Comparison of ENCODE assay signal across 8 cellular contexts in the genomic region with DNA sequence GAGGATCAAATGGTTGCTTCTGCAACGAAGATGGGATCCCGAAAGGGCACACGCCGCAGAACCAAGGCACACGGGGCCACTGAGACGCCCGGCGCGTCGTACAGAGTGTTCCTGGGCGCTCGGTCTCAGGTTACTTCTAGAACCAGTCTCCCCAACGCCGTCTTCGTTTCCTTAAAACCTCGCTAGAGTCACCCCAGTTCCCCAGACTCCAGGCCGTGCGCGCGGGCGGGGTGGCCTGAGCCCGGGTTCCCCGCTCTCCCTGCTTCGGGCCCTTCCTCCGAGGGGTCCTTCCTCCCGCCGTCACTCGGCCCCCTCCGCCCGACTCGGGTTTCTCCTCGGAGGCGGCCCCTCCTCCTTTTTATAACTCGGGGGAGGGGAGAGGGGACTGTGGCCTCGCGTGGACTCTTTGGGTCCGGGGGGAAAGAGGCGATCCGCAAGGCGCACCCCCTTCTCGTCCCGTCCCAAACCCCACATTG. TPM values are rescaled to one million over a fixed set of nuclear protein-coding genes. Genes with fewer than 3 reads are reported as not detected.
DNase-seq lines count a peak whose midpoint lies in the region; ATAC-seq, FAIRE-seq and TF ChIP-seq lines count a peak whose summit lies in the region.

No MANE protein-coding gene starts in this region.

- H3K23me2 ChIP-seq in H1 (ENCODE audit: low read depth, low read length): peaks cover 6% of the 10 kb centered on the region; the same call in 1 of the 2 replicates

- H2AFZ ChIP-seq in H1 (ENCODE audit: low read length): no peak overlapping the region

- H4K5ac ChIP-seq in H1 (ENCODE audit: insufficient read length, low read depth, low read length): peak overlapping the region; percentile 99
- H4K5ac ChIP-seq in mesendoderm (ENCODE audit: low read length): no peak overlapping the region

- peak overlapping the region; percentile 92; the same call in 1 of the 2 replicates for H2BK12ac ChIP-seq in H1 (ENCODE audit: low read depth, low read length)

- H3K4ac ChIP-seq in H1 (replicated peaks; ENCODE audit: insufficient read length, low read depth, low read length) (peak overlapping the region; percentile 87), mesendoderm (ENCODE audit: low read depth, low read length) (peak overlapping the region; percentile 98)

- DNase-seq in BJ (ENCODE audit: low read depth) (no peak), LHCN-M2 (ENCODE audit: low read depth) (peak; percentile 51), H1 (ENCODE audit: low read depth in 1 of 2, low spot score in 2 of 2) (peak in 1 of 2 experiments; percentile 84), mesendoderm (peak; percentile 79), stromal cell of bone marrow (ENCODE audit: low read depth) (peak; percentile 25), D721Med (ENCODE audit: insufficient read length, low spot score) (no peak)
- peak; percentile 23 to 30 for DNase-seq in activated CD4-positive, alpha-beta T cell treated with anti-CD3 and anti-CD28 coated beads for 4 hours

- peak overlapping the region; percentile 95 for H3K14ac ChIP-seq in H1 (ENCODE audit: insufficient read length)

- H3K23ac ChIP-seq in H1 (ENCODE audit: insufficient read length) (no peak overlapping the region), mesendoderm (ENCODE audit: low read length) (peak overlapping the region; percentile 75)

- peak overlapping the region; percentile 99 for H3K56ac ChIP-seq in H1 (replicated peaks; ENCODE audit: insufficient read length, low read depth, low read length)
- H3K56ac ChIP-seq in mesendoderm (ENCODE audit: low read length): peak overlapping the region; percentile 96

- CTCF ChIA-PET in BJ (lab: Yijun Ruan, JAX): interaction anchor here (2.1 kb wide), 1 partner anchor 172 kb away, joined by 7 read pairs; no protein-coding TSS in a partner anchor
- CTCF ChIA-PET in H1 (lab: Charles Lee; ENCODE audit: partially characterized antibody): no interaction called here

- H2BK120ac ChIP-seq in H1 (replicated peaks; ENCODE audit: low read depth, low read length): peak overlapping the region; percentile 88
- peak overlapping the region; percentile 90 for H2BK120ac ChIP-seq in mesendoderm (ENCODE audit: low read depth, low read length)

- POLR2A ChIA-PET in BJ (lab: Charles Lee) (interaction anchor here (0.6 kb wide), 1 partner anchor 158 kb away, joined by 3 read pairs; no protein-coding TSS in a partner anchor), H1 (lab: Charles Lee; ENCODE audit: partially characterized antibody) (interaction anchor here (1.6 to 3.7 kb wide), 7 partner anchors 10 to 67 kb away, joined by 5 to 33 read pairs (median 8); no protein-coding TSS in a partner anchor)

- ATAC-seq in GM21529 (IDR thresholded peaks at IDR 0.05; ENCODE audit: unreplicated experiment): peak; percentile 10

- peak overlapping the region; percentile 99 for H4K91ac ChIP-seq in H1 (replicated peaks; ENCODE audit: insufficient read length, low read length)

- H3K4me1 ChIP-seq in H1 (replicated peaks in 1 of 4; ENCODE audit: control insufficient read depth in 3 of 4, insufficient read depth in 4 of 4, low read length in 3 of 4): peaks cover 4 to 14% (median 6%) of the 10 kb centered on the region in 4 experiments
- H3K4me1 ChIP-seq in mesendoderm (ENCODE audit: control insufficient read depth, low read depth, low read length): no peaks in the 10 kb centered on the region

- 0% methylated on average over 32 of the region's 42 CpGs; no CpG with 5 or more reads in 1 of the 2 experiments for WGBS in H1 (ENCODE audit: extremely low coverage in 1 of 2, insufficient coverage in 1 of 2, insufficient read length in 1 of 2, insufficient replicate concordance in 2 of 2, low coverage in 1 of 2, low lambda C conversion rate in 2 of 2, missing lambda C conversion rate in 1 of 2), 2 experiments
- no CpG with 5 or more reads among the region's 42 CpGs for WGBS in mesendoderm (ENCODE audit: extremely low coverage, insufficient coverage, low lambda C conversion rate)

- TF ChIP-seq EP300 in H1 (IDR thresholded peaks at IDR 0.05; ENCODE audit: borderline replicate concordance in 1 of 2, low read depth in 2 of 2, low read length in 2 of 2): peak in 1 of 2 experiments; percentile 71; a peak in 1 of 3 replicates

- H3K4me2 ChIP-seq in H1 (ENCODE audit: insufficient read depth in 1 of 2, low read depth in 2 of 2, low read length in 2 of 2) (peak overlapping the region; percentile 78 to 90), mesendoderm (ENCODE audit: low read length) (peak overlapping the region; percentile 85)

- FAIRE-seq in H1 (lab: Jason Lieb, UNC) (no peak), D721Med (lab: Jason Lieb, UNC) (no peak)

- H3K9me3 ChIP-seq in H1 (ENCODE audit: insufficient read depth in 2 of 2, low read depth in 1 of 2, low read length in 1 of 2): no peaks in the 10 kb centered on the region

- H3K27me3 ChIP-seq in BJ (ENCODE audit: control insufficient read depth, insufficient read depth, low read length) (no peaks in the 10 kb centered on the region), H1 (replicated peaks in 1 of 4; ENCODE audit: control insufficient read depth in 3 of 4, extremely low read depth in 1 of 4, insufficient read depth in 3 of 4, low read length in 3 of 4) (no peaks in the 10 kb centered on the region), mesendoderm (ENCODE audit: insufficient read depth, low read length, poor library complexity) (no peaks in the 10 kb centered on the region)

- peaks cover 22 to 29% of the 10 kb centered on the region in 2 experiments for H4K20me1 ChIP-seq in H1 (replicated peaks in 1 of 2; ENCODE audit: control insufficient read depth in 1 of 2, insufficient read depth in 2 of 2, low read length in 2 of 2)

- H3K79me1 ChIP-seq in H1 (ENCODE audit: low read depth, low read length): no peaks in the 10 kb centered on the region
- no peaks in the 10 kb centered on the region for H3K79me1 ChIP-seq in mesendoderm (ENCODE audit: low read length)

- TF ChIP-seq CTCF in BJ (IDR thresholded peaks at IDR 0.05; ENCODE audit: insufficient read depth, low read depth, low read length): no peak
- TF ChIP-seq CTCF in H1 (IDR thresholded peaks at IDR 0.05; ENCODE audit: control extremely low read depth in 1 of 3, insufficient read depth in 1 of 3, low read depth in 1 of 3, low read length in 3 of 3): no peak
- TF ChIP-seq CTCF in D721Med (IDR thresholded peaks at IDR 0.05; ENCODE audit: insufficient read depth, missing control alignments): no peak

- peaks cover 30 to 51% of the 10 kb centered on the region in 2 experiments for H3K79me2 ChIP-seq in H1 (ENCODE audit: control insufficient read depth in 1 of 2, insufficient read depth in 2 of 2, low read length in 2 of 2)
- peaks cover 36% of the 10 kb centered on the region for H3K79me2 ChIP-seq in mesendoderm (ENCODE audit: control insufficient read depth, insufficient read depth, low read length)

- H2BK20ac ChIP-seq in H1 (ENCODE audit: low read length): peak overlapping the region; percentile 87

- H3K27ac ChIP-seq in H1 (ENCODE audit: low read depth, low read length) (peak overlapping the region; percentile 96), mesendoderm (ENCODE audit: low read depth, low read length) (peak overlapping the region; percentile 100)

- no peak for TF ChIP-seq RAD21 in H1 (IDR thresholded peaks at IDR 0.05 in 1 of 2, conservative IDR thresholded peaks at IDR 0.05 in 1 of 2; ENCODE audit: low read depth in 2 of 2, low read length in 2 of 2)

- H3K9ac ChIP-seq in H1 (replicated peaks in 1 of 4; ENCODE audit: extremely low read depth in 1 of 4, low read depth in 3 of 4, low read length in 3 of 4) (peak overlapping the region; percentile 90 to 95 (median 93)), mesendoderm (ENCODE audit: low read length) (peak overlapping the region; percentile 95)

- peak overlapping the region; percentile 100 for H3K18ac ChIP-seq in H1 (ENCODE audit: extremely low read depth, low read length)
- peak overlapping the region; percentile 92 for H3K18ac ChIP-seq in mesendoderm (ENCODE audit: low read length)

- H4K8ac ChIP-seq in H1 (ENCODE audit: extremely low read depth, insufficient read depth, low read length) (peak overlapping the region; percentile 97), mesendoderm (ENCODE audit: low read depth, low read length) (no peak overlapping the region)

- TF ChIP-seq POLR2A in H1 (IDR thresholded peaks at IDR 0.05; ENCODE audit: control extremely low read depth in 1 of 2, low read depth in 2 of 2, low read length in 2 of 2): peak in 1 of 2 experiments; percentile 80; a peak in 2 of 3 replicates

- H2BK5ac ChIP-seq in H1 (ENCODE audit: low read depth, low read length) (peak overlapping the region; percentile 99), mesendoderm (ENCODE audit: low read length) (peak overlapping the region; percentile 96)

- H2BK15ac ChIP-seq in H1 (ENCODE audit: low read length) (peak overlapping the region; percentile 46; the same call in 1 of the 2 replicates), mesendoderm (replicated peaks; ENCODE audit: low read depth) (peak overlapping the region; percentile 1)

- H3K4me3 ChIP-seq in BJ (ENCODE audit: low read depth, low read length) (peak overlapping the region; percentile 86), H1 (ENCODE audit: extremely low read depth in 1 of 4, insufficient read depth in 2 of 4, low read depth in 3 of 4, low read length in 4 of 4) (peak overlapping the region; percentile 85 to 98 (median 98)), mesendoderm (ENCODE audit: low read length) (peak overlapping the region; percentile 88)

- H2AK5ac ChIP-seq in H1 (ENCODE audit: low read depth, low read length) (peak overlapping the region; percentile 58), mesendoderm (ENCODE audit: low read length) (no peak overlapping the region)

- H3K36me3 ChIP-seq in BJ (ENCODE audit: control insufficient read depth, insufficient read depth, low read length) (peaks cover 18% of the 10 kb centered on the region), H1 (ENCODE audit: control insufficient read depth in 2 of 4, insufficient read depth in 4 of 4, low read length in 3 of 4) (peaks cover 9 to 32% (median 18%) of the 10 kb centered on the region in 4 experiments), mesendoderm (ENCODE audit: control insufficient read depth, insufficient read depth, low read length) (no peaks in the 10 kb centered on the region)

RNA-seq across cellular contexts. Expression of gene FZD7, which starts 0.8 kb away (rescaled TPM):
- 42.6 and 46.4 TPM in 2 replicates for polyA plus RNA-seq in BJ (2011; rRNA removed)
- 85.6 and 95.1 TPM in 2 replicates for polyA minus RNA-seq in BJ (2011; rRNA and poly(A)+ RNA removed)
- total RNA-seq in LHCN-M2 (2014; rRNA removed): 13.5 and 14.5 TPM in 2 replicates
- 12.5 TPM for polyA plus RNA-seq in LHCN-M2 (2012)
- 246 TPM in 2 replicates for total RNA-seq in H1 (2021; fragmentation: NEBNext Ultra II Directional; extraction: Animal tissue kit (Norgen Biotek cat#: 25700))
- polyA plus RNA-seq in H1 (2011; rRNA removed): 176 and 280 TPM in 2 replicates
- 156 TPM for polyA plus RNA-seq in H1 (2011; cell fraction: cytosol; rRNA removed)
- polyA plus RNA-seq in H1 (2011; cell fraction: nucleus; rRNA removed): 238 TPM
- 145 to 162 TPM (median 157 TPM) in 4 replicates for polyA plus RNA-seq in H1 (2012, experiment 1 of 2)
- polyA plus RNA-seq in H1 (2012, experiment 2 of 2): 136 TPM
- 295 TPM for polyA plus RNA-seq in H1 (2013, experiment 1 of 2)
- 302 TPM for polyA plus RNA-seq in H1 (2013, experiment 2 of 2)
- polyA minus RNA-seq in H1 (2011; rRNA and poly(A)+ RNA removed): 158 and 159 TPM in 2 replicates
- polyA minus RNA-seq in H1 (2011; cell fraction: cytosol; rRNA and poly(A)+ RNA removed): 315 TPM
- polyA minus RNA-seq in H1 (2011; cell fraction: nucleus; rRNA and poly(A)+ RNA removed): 207 TPM
- 61.4 TPM for polyA plus RNA-seq in mesendoderm (2013, experiment 1 of 2)
- polyA plus RNA-seq in mesendoderm (2013, experiment 2 of 2): 60.0 TPM

RNA-seq across cellular contexts. Expression of gene KIAA2012, which starts 40.2 kb away (rescaled TPM):
- 0.13 and 0.18 TPM in 2 replicates for polyA plus RNA-seq in BJ (2011; rRNA removed)
- 0.10 TPM in 1 of 2 replicates, not detected in the other for polyA minus RNA-seq in BJ (2011; rRNA and poly(A)+ RNA removed)
- not detected in 2 replicates for total RNA-seq in LHCN-M2 (2014; rRNA removed)
- not detected for polyA plus RNA-seq in LHCN-M2 (2012)
- not detected in 2 replicates for total RNA-seq in H1 (2021; fragmentation: NEBNext Ultra II Directional; extraction: Animal tissue kit (Norgen Biotek cat#: 25700))
- 0.02 TPM in 1 of 2 replicates, not detected in the other for polyA plus RNA-seq in H1 (2011; rRNA removed)
- not detected for polyA plus RNA-seq in H1 (2011; cell fraction: cytosol; rRNA removed)
- not detected for polyA plus RNA-seq in H1 (2011; cell fraction: nucleus; rRNA removed)
- polyA plus RNA-seq in H1 (2012, experiment 1 of 2): not detected in 4 replicates
- not detected for polyA plus RNA-seq in H1 (2012, experiment 2 of 2)
- polyA plus RNA-seq in H1 (2013, experiment 1 of 2): not detected
- polyA plus RNA-seq in H1 (2013, experiment 2 of 2): not detected
- polyA minus RNA-seq in H1 (2011; rRNA and poly(A)+ RNA removed): not detected in 2 replicates
- not detected for polyA minus RNA-seq in H1 (2011; cell fraction: cytosol; rRNA and poly(A)+ RNA removed)
- polyA minus RNA-seq in H1 (2011; cell fraction: nucleus; rRNA and poly(A)+ RNA removed): not detected
- not detected for polyA plus RNA-seq in mesendoderm (2013, experiment 1 of 2)
- polyA plus RNA-seq in mesendoderm (2013, experiment 2 of 2): not detected

Comparison
In these comparisons a context has a peak if more than half of its experiments do, and no peak if none do; other contexts are left out.
1. DNase-seq: peak in LHCN-M2 (single experiment), activated CD4-positive, alpha-beta T cell treated with anti-CD3 and anti-CD28 coated beads for 4 hours (2 of 2), mesendoderm (single experiment) and stromal cell of bone marrow (single experiment); none in BJ (single experiment) and D721Med (single experiment).
2. RNA of gene FZD7, which starts 0.8 kb away (total RNA-seq): 246 TPM in H1; 13.5 to 14.5 TPM in LHCN-M2; every median in the first group is over 10 times any median in the second.
3. Peak in every context shown above with its lines, with median percentiles within 50 percentile points of each other: H3K4me3 ChIP-seq.